Comparison of ENCODE assay signal across 20 cellular contexts in genomic region chr12:82981150-82981549, GRCh38.
A peak's percentile ranks its signal among the peaks of the same experiment; 100 is the strongest.
DNase-seq lines count a peak whose midpoint lies in the region; ATAC-seq, FAIRE-seq and TF ChIP-seq lines count a peak whose summit lies in the region.
"Had no signal": no experiment of that assay in that cellular context is flagged by ENCODE, and none has a peak within 500 bp of the region (broad histone marks: within the 10 kb centered on the region; RNA-seq: fewer than 3 reads in every experiment).

No MANE protein-coding gene starts in this region.

- no peaks in the 10 kb centered on the region for H3K9me3 ChIP-seq in A673 (ENCODE audit: low read depth, low read length, poor library complexity, severe bottlenecking)
- no peaks in the 10 kb centered on the region for H3K9me3 ChIP-seq in HEK293 (ENCODE audit: control insufficient read depth, insufficient read depth, low read depth, low read length)
- no peaks in the 10 kb centered on the region for H3K9me3 ChIP-seq in K562 (replicated peaks; ENCODE audit: control insufficient read depth, insufficient read depth, low read depth, low read length)
- no peaks in the 10 kb centered on the region for H3K9me3 ChIP-seq in breast epithelium
- H3K9me3 ChIP-seq: SJSA1 had no signal

- ATAC-seq in K562, result no peak
- no peak for ATAC-seq in HG03469 (IDR thresholded peaks at IDR 0.05; ENCODE audit: unreplicated experiment)

- BruUV-seq in A673 (replicated peaks; lab: Mats Ljungman, UMichigan) (no TSS peak), K562 (replicated peaks; lab: Mats Ljungman, UMichigan) (no TSS peak)

- TF ChIP-seq POLR2A in K562 (conservative IDR thresholded peaks at IDR 0.05), result no peak
- no peak for TF ChIP-seq POLR2A in breast epithelium (IDR thresholded peaks at IDR 0.05)

- no peaks in the 10 kb centered on the region for H3K9me1 ChIP-seq in K562 (ENCODE audit: control insufficient read depth, insufficient read depth, low read length)

- H3K4me3 ChIP-seq in A673 (ENCODE audit: low read depth, low read length, poor library complexity, severe bottlenecking), result no peak overlapping the region
- H3K4me3 ChIP-seq in HEK293 (ENCODE audit: low read depth, low read length), result no peak overlapping the region
- H3K4me3 ChIP-seq in K562, result no peak overlapping the region
- H3K4me3 ChIP-seq in fibroblast of pulmonary artery (replicated peaks; ENCODE audit: low read depth, low read length), result no peak overlapping the region
- H3K4me3 ChIP-seq in breast epithelium, result no peak overlapping the region
- H3K4me3 ChIP-seq: SJSA1 had no signal

- H3K27ac ChIP-seq in A673 (ENCODE audit: low read depth, low read length, poor library complexity, severe bottlenecking) (peak overlapping the region; percentile 2), HEK293 (ENCODE audit: extremely low read depth, low read depth, low read length) (no peak overlapping the region), K562 (ENCODE audit: extremely low read depth, low read depth, low read length) (no peak overlapping the region), breast epithelium (no peak overlapping the region)
- H3K27ac ChIP-seq: HL-60, SJSA1 had no signal

- CTCF ChIA-PET in A673 (lab: Charles Lee) (no interaction called here), HEK293 (lab: Yijun Ruan, JAX) (no interaction called here), K562 (lab: Yijun Ruan, JAX; ENCODE audit: low intra/inter-chr PET ratio) (no interaction called here)

- TF ChIP-seq RAD21 in K562 (CRISPR knock-in tag; conservative IDR thresholded peaks at IDR 0.05 in 1 of 2, IDR thresholded peaks at IDR 0.05 in 1 of 2), result no peak

- TF ChIP-seq EP300 in K562 (IDR thresholded peaks at IDR 0.05; ENCODE audit: low read length), result no peak

- TF ChIP-seq CTCF in A673 (conservative IDR thresholded peaks at IDR 0.05; ENCODE audit: low read depth, low read length) (no peak), HEK293 (tag by site-specific recombination; IDR thresholded peaks at IDR 0.05) (no peak), K562 (IDR thresholded peaks at IDR 0.05 in 2 of 3, conservative IDR thresholded peaks at IDR 0.05 in 1 of 3; ENCODE audit: insufficient read depth in 2 of 3, low read depth in 1 of 3, low read length in 3 of 3) (no peak), fibroblast of pulmonary artery (IDR thresholded peaks at IDR 0.05; ENCODE audit: low read length, missing control alignments) (no peak), breast epithelium (IDR thresholded peaks at IDR 0.05) (no peak)

- no peak overlapping the region for H3K4me2 ChIP-seq in K562 (ENCODE audit: insufficient read depth, low read length)

- intact Hi-C loops in A673 (cut with micrococcal nuclease; ENCODE audit: unreplicated experiment) (loop anchor here (5.0 kb wide), 1 partner anchor 294 kb away; the partner anchor contains the start of gene TMTC2), K562 (cut with micrococcal nuclease) (no loop called here), breast epithelium (cut with DNase I; ENCODE audit: low total_unique reads) (loop anchor here (10.0 kb wide), 1 partner anchor 414 kb away; no protein-coding TSS in a partner anchor)

- POLR2A ChIA-PET in A673 (lab: Charles Lee; ENCODE audit: low non-redundant PET), result no interaction called here
- POLR2A ChIA-PET in HEK293 (lab: Yijun Ruan, JAX), result no interaction called here
- POLR2A ChIA-PET in K562 (lab: Yijun Ruan, JAX), result no interaction called here

- H3K36me3 ChIP-seq in A673 (ENCODE audit: insufficient read depth, low read length, poor library complexity, severe bottlenecking) (no peaks in the 10 kb centered on the region), HEK293 (ENCODE audit: control insufficient read depth in 2 of 2, insufficient read depth in 1 of 2, low read length in 2 of 2) (no peaks in the 10 kb centered on the region), K562 (ENCODE audit: control insufficient read depth, insufficient read depth, low read length) (no peaks in the 10 kb centered on the region), breast epithelium (no peaks in the 10 kb centered on the region)
- H3K36me3 ChIP-seq: SJSA1 had no signal

- DNase-seq in A673 (ENCODE audit: low spot score) (no peak), K562 (ENCODE audit: extremely low read depth in 1 of 4, low spot score in 3 of 4) (no peak), fibroblast of pulmonary artery (ENCODE audit: low read depth) (peak; percentile 8), DMS114 treated with DMSO at 0.1 percent for 48 hours (lab: John Stamatoyannopoulos, UW; ENCODE audit: unreplicated experiment) (no peak), breast epithelium (ENCODE audit: low spot score in 2 of 2) (no peak)
- no peak for DNase-seq in stimulated activated CD4-positive, alpha-beta T cell treated with anti-CD3 and anti-CD28 coated beads, Interleukin-4, amount 100 ng/mL, for 24 hours
- DNase-seq: EL, NCI-H1105, NCI-H146, NCI-H2029, NCI-H2171, NCI-H345, NCI-H524 treated with DMSO at 0.1 percent for 48 hours, NCI-H82 had no signal

- H3K4me1 ChIP-seq in A673 (ENCODE audit: insufficient read depth, low read length, poor library complexity, severe bottlenecking) (peaks cover 16% of the 10 kb centered on the region), HEK293 (ENCODE audit: control insufficient read depth, insufficient read depth, low read length) (no peaks in the 10 kb centered on the region), K562 (replicated peaks in 1 of 2; ENCODE audit: control insufficient read depth in 2 of 2, insufficient read depth in 2 of 2, low read length in 2 of 2) (no peaks in the 10 kb centered on the region; a peak in 1 of 5 replicates), breast epithelium (no peaks in the 10 kb centered on the region)
- H3K4me1 ChIP-seq: SJSA1 had no signal

- in situ Hi-C loops in K562 (cut with MboI), result no loop called here

- no peak for FAIRE-seq in K562 (lab: Jason Lieb, UNC)
- FAIRE-seq: D721Med, RCC 7860 had no signal

- H3K79me2 ChIP-seq in K562 (ENCODE audit: control insufficient read depth, insufficient read depth, low read length), result no peaks in the 10 kb centered on the region

- H3K9ac ChIP-seq in K562 (ENCODE audit: insufficient read depth in 1 of 2, low read depth in 2 of 2, low read length in 2 of 2), result no peak overlapping the region

- H3K27me3 ChIP-seq in A673 (replicated peaks; ENCODE audit: insufficient read depth, low read depth, low read length, poor library complexity) (no peaks in the 10 kb centered on the region), K562 (ENCODE audit: control insufficient read depth in 2 of 2, insufficient read depth in 2 of 2, low read length in 2 of 2) (no peaks in the 10 kb centered on the region; a peak in 1 of 5 replicates), breast epithelium (no peaks in the 10 kb centered on the region)
- H3K27me3 ChIP-seq: SJSA1 had no signal

- no peak overlapping the region for H2AFZ ChIP-seq in K562 (ENCODE audit: low read depth, low read length)

- 0% methylated on average over 1 of the region's 1 CpG for WGBS in K562 (ENCODE audit: insufficient coverage, low coverage, missing lambda C conversion rate)

- no peaks in the 10 kb centered on the region for H4K20me1 ChIP-seq in K562 (replicated peaks; ENCODE audit: control insufficient read depth, insufficient read depth, low read length)

TF ChIP-seq in HEK293, 187 proteins besides CTCF, POLR2A, EP300 and RAD21 (continues in another document):
- peak; percentile 66 for TF ChIP-seq REST (tag by site-specific recombination; IDR thresholded peaks at IDR 0.05)

TF ChIP-seq in K562, 482 proteins besides CTCF, POLR2A, EP300 and RAD21:
- TF ChIP-seq, protein P1, sequence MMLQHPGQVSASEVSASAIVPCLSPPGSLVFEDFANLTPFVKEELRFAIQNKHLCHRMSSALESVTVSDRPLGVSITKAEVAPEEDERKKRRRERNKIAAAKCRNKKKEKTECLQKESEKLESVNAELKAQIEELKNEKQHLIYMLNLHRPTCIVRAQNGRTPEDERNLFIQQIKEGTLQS (IDR thresholded peaks at IDR 0.05), result 0 out of 2 replicates have a peak, but pooled peaks have one; percentile 28
- TF ChIP-seq, protein P1 (CRISPR knock-in tag; conservative IDR thresholded peaks at IDR 0.05), result no peak
- TF ChIP-seq VEZF1 (CRISPR knock-in tag; IDR thresholded peaks at IDR 0.05), result no peak
TF ChIP-seq in K562: peak in this region for 1.
